In genomic region chr16:30491744-30492308, GRCh38 we compare ENCODE assay signal across 9 cellular contexts.
DNase-seq lines count a peak whose midpoint lies in the region; ATAC-seq lines count a peak whose summit lies in the region.
"Had no signal": no experiment of that assay in that cellular context is flagged by ENCODE, and none has a peak within 500 bp of the region (broad histone marks: within the 10 kb centered on the region; RNA-seq: fewer than 3 reads in every experiment).

No MANE protein-coding gene starts in this region.

- ATAC-seq in stimulated activated naive B cell treated with anti-CD40 and anti-IgM and Interleukin-4, amounts not matched to agents 10 μg/mL and 1 μg/mL and 100 μg/mL, for 72 hours (replicated peaks): peak in 1 of 2 donors; percentile 21
- no peak for ATAC-seq in HG02759 (IDR thresholded peaks at IDR 0.05; ENCODE audit: unreplicated experiment)

- H3K4me1 Mint-ChIP-seq in stimulated activated naive B cell treated with anti-CD40 and anti-IgM and Interleukin-4, amounts not matched to agents 10 μg/mL and 1 μg/mL and 100 μg/mL, for 72 hours: peaks cover 15 to 19% of the 10 kb centered on the region in 2 donors

- peaks cover 58% of the 10 kb centered on the region in 2 donors for H3K36me3 Mint-ChIP-seq in stimulated activated naive B cell treated with anti-CD40 and anti-IgM and Interleukin-4, amounts not matched to agents 10 μg/mL and 1 μg/mL and 100 μg/mL, for 72 hours

- no peak overlapping the region for H3K4me3 Mint-ChIP-seq in stimulated activated naive B cell treated with anti-CD40 and anti-IgM and Interleukin-4, amounts not matched to agents 10 μg/mL and 1 μg/mL and 100 μg/mL, for 72 hours

- no peaks in the 10 kb centered on the region for H3K27me3 Mint-ChIP-seq in stimulated activated naive B cell treated with anti-CD40 and anti-IgM and Interleukin-4, amounts not matched to agents 10 μg/mL and 1 μg/mL and 100 μg/mL, for 72 hours

- DNase-seq in activated gamma-delta T cell treated with Interleukin-2 at 50 U/mL for 16 hours (peak; percentile 29), activated gamma-delta T cell (lab: John Stamatoyannopoulos, UW) (no peak), SW 1271 (lab: John Stamatoyannopoulos, UW) (peak; percentile 58 to 85), epithelial cell of prostate (ENCODE audit: low read depth, low spot score) (peak; percentile 20), NCI-H510A treated with DMSO at 0.1 percent for 48 hours (lab: John Stamatoyannopoulos, UW) (no peak), NCI-H1417 treated with DMSO at 0.1 percent for 48 hours (lab: John Stamatoyannopoulos, UW) (no peak)
- DNase-seq in stimulated activated naive B cell treated with anti-CD40 and anti-IgM and Interleukin-4, amounts not matched to agents 10 μg/mL and 1 μg/mL and 100 μg/mL, for 72 hours: no peak

- no peaks in the 10 kb centered on the region for H3K9me3 Mint-ChIP-seq in stimulated activated naive B cell treated with anti-CD40 and anti-IgM and Interleukin-4, amounts not matched to agents 10 μg/mL and 1 μg/mL and 100 μg/mL, for 72 hours

- H3K27ac Mint-ChIP-seq in stimulated activated naive B cell treated with anti-CD40 and anti-IgM and Interleukin-4, amounts not matched to agents 10 μg/mL and 1 μg/mL and 100 μg/mL, for 72 hours: peak overlapping the region; percentile 59

- H3K27ac ChIP-seq in epithelial cell of prostate: no peak overlapping the region
- H3K27ac ChIP-seq: SK-N-MC had no signal

Comparison
In these comparisons a context has a peak if more than half of its experiments do, and no peak if none do; other contexts are left out.
1. DNase-seq: peak in activated gamma-delta T cell treated with Interleukin-2 at 50 U/mL for 16 hours (single experiment), SW 1271 (2 of 2) and epithelial cell of prostate (single experiment); none in activated gamma-delta T cell (single experiment), stimulated activated naive B cell treated with anti-CD40 and anti-IgM and Interleukin-4, amounts not matched to agents 10 μg/mL and 1 μg/mL and 100 μg/mL, for 72 hours (single experiment), NCI-H510A treated with DMSO at 0.1 percent for 48 hours (single experiment) and NCI-H1417 treated with DMSO at 0.1 percent for 48 hours (single experiment).